Comparison of ENCODE assay signal across 1 cellular context in genomic region chr6:121497869-121498462, GRCh38.
TF ChIP-seq lines count a peak whose summit lies in the region.

No MANE protein-coding gene starts in this region.

TF ChIP-seq in HEK293, 187 proteins besides CTCF, POLR2A, EP300 and RAD21 (continued from another document):
- no peak for TF ChIP-seq PRDM10 (tag by site-specific recombination; IDR thresholded peaks at IDR 0.05)
